9 cellular contexts compared by ENCODE assay signal in genomic region chr16:15988268-15989013, GRCh38. TPM values are rescaled to one million over a fixed set of nuclear protein-coding genes. Genes with fewer than 3 reads are reported as not detected.
A peak's percentile ranks its signal among the peaks of the same experiment; 100 is the strongest.
DNase-seq lines count a peak whose midpoint lies in the region; ATAC-seq, FAIRE-seq and TF ChIP-seq lines count a peak whose summit lies in the region.
"Had no signal": no experiment of that assay in that cellular context is flagged by ENCODE, and none has a peak within 500 bp of the region (broad histone marks: within the 10 kb centered on the region; RNA-seq: fewer than 3 reads in every experiment).

No MANE protein-coding gene starts in this region.

- H3K27ac ChIP-seq in HepG2 (ENCODE audit: extremely low read length, insufficient read depth, low read length) (no peak overlapping the region), upper lobe of right lung (peak overlapping the region; percentile 5)

- no TSS peak for BruUV-seq in HepG2 (replicated peaks; lab: Mats Ljungman, UMichigan)

- no peak for FAIRE-seq in HepG2 (lab: Jason Lieb, UNC)

- intact Hi-C loops in Right ventricle myocardium inferior (cut with DNase I) (no loop called here), cardiac septum (cut with DNase I) (no loop called here), HepG2 (cut with micrococcal nuclease; ENCODE audit: unreplicated experiment) (no loop called here), upper lobe of right lung (cut with DNase I) (no loop called here)

- no peak for TF ChIP-seq POLR2A in HepG2 (IDR thresholded peaks at IDR 0.05; ENCODE audit: insufficient read depth in 1 of 2, low read depth in 2 of 2, low read length in 2 of 2)

- H2AFZ ChIP-seq in HepG2 (ENCODE audit: low read length) = no peak overlapping the region

- peaks cover 47% of the 10 kb centered on the region for H3K79me2 ChIP-seq in HepG2 (ENCODE audit: insufficient read depth, low read length)

- H3K27me3 ChIP-seq in HepG2 (ENCODE audit: control insufficient read depth in 1 of 2, insufficient read depth in 2 of 2, low read length in 2 of 2) (no peaks in the 10 kb centered on the region), upper lobe of right lung (no peaks in the 10 kb centered on the region)

- H3K4me3 ChIP-seq in HepG2 (replicated peaks in 1 of 3; ENCODE audit: insufficient read depth in 1 of 3, low read depth in 2 of 3, low read length in 3 of 3) (no peak overlapping the region), upper lobe of right lung (no peak overlapping the region)

- no peak for TF ChIP-seq RAD21 in HepG2 (CRISPR knock-in tag; IDR thresholded peaks at IDR 0.05)

- no peaks in the 10 kb centered on the region for H3K4me1 ChIP-seq in HepG2 (ENCODE audit: insufficient read depth, low read length)
- H3K4me1 ChIP-seq in upper lobe of right lung = peaks cover 36% of the 10 kb centered on the region

- peaks cover 51% of the 10 kb centered on the region for H3K4me1 Mint-ChIP-seq in activated naive CD8-positive, alpha-beta T cell (ENCODE audit: low read depth)

- TF ChIP-seq EP300 in HepG2 (IDR thresholded peaks at IDR 0.05; ENCODE audit: low read depth in 2 of 2, low read length in 2 of 2) (no peak), HepG2 (CRISPR knock-in tag; IDR thresholded peaks at IDR 0.05; ENCODE audit: borderline replicate concordance) (no peak)

- TF ChIP-seq CTCF in HepG2 (CRISPR knock-in tag; IDR thresholded peaks at IDR 0.05) = no peak
- no peak for TF ChIP-seq CTCF in upper lobe of right lung (IDR thresholded peaks at IDR 0.05)

- ATAC-seq in Right ventricle myocardium inferior (peak; percentile 35), HepG2 (no peak), upper lobe of right lung (peak; percentile 27), HG03175 (IDR thresholded peaks at IDR 0.05; ENCODE audit: unreplicated experiment) (no peak)

- 92% methylated on average over 5 of the region's 5 CpGs for WGBS in HepG2 (ENCODE audit: low lambda C conversion rate)

- no peak overlapping the region for H3K4me3 Mint-ChIP-seq in activated naive CD8-positive, alpha-beta T cell

- in situ Hi-C loops in HepG2 (cut with HindIII; ENCODE audit: extremely low pct_ligation_motif_present, low pct_unique_long_range_greater_than_20kb) = no loop called here

- peaks cover 3% of the 10 kb centered on the region for H3K36me3 Mint-ChIP-seq in activated naive CD8-positive, alpha-beta T cell

- H4K20me1 ChIP-seq in HepG2 (ENCODE audit: insufficient read depth, low read length) = peaks cover 36% of the 10 kb centered on the region

- POLR2A ChIA-PET in HepG2 (lab: Yijun Ruan, JAX) = interaction anchor here (1.6 kb wide), 1 partner anchor 10 kb away, joined by 3 read pairs; no protein-coding TSS in a partner anchor

- H3K27me3 Mint-ChIP-seq in activated naive CD8-positive, alpha-beta T cell = no peaks in the 10 kb centered on the region

- no peak overlapping the region for H3K9ac ChIP-seq in HepG2 (ENCODE audit: insufficient read depth, low read depth, low read length)

- DNase-seq in Right ventricle myocardium inferior (ENCODE audit: missing footprints) (no peak), cardiac septum (ENCODE audit: low spot score) (no peak), HepG2 (ENCODE audit: low spot score) (no peak), upper lobe of right lung (no peak), T-helper 9 cell (no peak), superior temporal gyrus (ENCODE audit: extremely low spot score) (no peak)
- DNase-seq: Calu3 had no signal

- no peak overlapping the region for H3K4me2 ChIP-seq in HepG2 (ENCODE audit: low read depth, low read length)

- CTCF ChIA-PET in HepG2 (lab: Yijun Ruan, JAX; ENCODE audit: low intra/inter-chr PET ratio, low total read pairs) = no interaction called here

- H3K9me3 ChIP-seq in HepG2 (ENCODE audit: low read length) (no peaks in the 10 kb centered on the region), upper lobe of right lung (no peaks in the 10 kb centered on the region)

- H3K9me3 Mint-ChIP-seq in activated naive CD8-positive, alpha-beta T cell (ENCODE audit: low read depth) = no peaks in the 10 kb centered on the region

- H3K27ac Mint-ChIP-seq in activated naive CD8-positive, alpha-beta T cell = peak overlapping the region; percentile 82

- peaks cover 8 to 29% of the 10 kb centered on the region in 2 experiments; a peak in 4 of 5 replicates for H3K36me3 ChIP-seq in HepG2 (replicated peaks in 1 of 2; ENCODE audit: control insufficient read depth in 1 of 2, insufficient read depth in 2 of 2, low read length in 2 of 2)
- no peaks in the 10 kb centered on the region for H3K36me3 ChIP-seq in upper lobe of right lung

TF ChIP-seq in HepG2, 621 proteins besides CTCF, POLR2A, EP300 and RAD21:
- TF ChIP-seq YEATS2 (CRISPR knock-in tag; IDR thresholded peaks at IDR 0.05; ENCODE audit: borderline replicate concordance) (no peak), NBN (conservative IDR thresholded peaks at IDR 0.05) (no peak), CREM (IDR thresholded peaks at IDR 0.05) (no peak), CREM (CRISPR knock-in tag; IDR thresholded peaks at IDR 0.05) (no peak), NFE2L2 (IDR thresholded peaks at IDR 0.05; ENCODE audit: low read length) (peak; percentile 54; the same call in 1 of the 2 replicates), ZNF121 (CRISPR knock-in tag; IDR thresholded peaks at IDR 0.05) (peak; percentile 68), ZNF367 (CRISPR knock-in tag; IDR thresholded peaks at IDR 0.05; ENCODE audit: borderline replicate concordance) (no peak)
TF ChIP-seq in HepG2: peak in this region for 2.

RNA-seq across cellular contexts. Expression of gene ABCC1, which starts 39.0 kb away (rescaled TPM):
- total RNA-seq in Right ventricle myocardium inferior (24.5 TPM), cardiac septum (16.6 TPM), HepG2 (2016; rRNA removed; fragmentation: Illumina TruSeq; extraction: Trizol) (10.2 and 13.0 TPM in 2 replicates), upper lobe of right lung (50.6 TPM)
- 6.2 and 6.4 TPM in 2 replicates for total RNA-seq in HepG2 (2016; cell fraction: cytosol; rRNA removed; fragmentation: Illumina TruSeq; extraction: Trizol; ENCODE audit: low read depth)
- total RNA-seq in HepG2 (2016; cell fraction: insoluble cytoplasmic fraction; rRNA removed; fragmentation: Illumina TruSeq; extraction: Trizol) = 8.4 and 12.8 TPM in 2 replicates
- 7.7 and 8.5 TPM in 2 replicates for total RNA-seq in HepG2 (2016; cell fraction: membrane; rRNA removed; fragmentation: Illumina TruSeq; extraction: Trizol)
- 23.8 and 28.6 TPM in 2 replicates for total RNA-seq in HepG2 (2016; cell fraction: nucleus; rRNA removed; fragmentation: Illumina TruSeq; extraction: Trizol)
- 30.6 and 38.1 TPM in 2 replicates for polyA plus RNA-seq in HepG2 (2011; rRNA removed)
- 14.1 and 14.7 TPM in 2 replicates for polyA plus RNA-seq in HepG2 (2011; cell fraction: cytosol; rRNA removed)
- 110 and 133 TPM in 2 replicates for polyA plus RNA-seq in HepG2 (2011; cell fraction: nucleus; rRNA removed)
- 23.1 and 36.8 TPM in 2 replicates for polyA plus RNA-seq in HepG2 (2012)
- polyA plus RNA-seq in HepG2 (2016; cell fraction: cytosol; fragmentation: Illumina TruSeq; extraction: Trizol; ENCODE audit: low read depth) = 1.3 TPM in 2 replicates
- polyA plus RNA-seq in HepG2 (2016; cell fraction: insoluble cytoplasmic fraction; fragmentation: Illumina TruSeq; extraction: Trizol; ENCODE audit: low read depth) = 6.5 and 9.3 TPM in 2 replicates
- polyA plus RNA-seq in HepG2 (2016; cell fraction: membrane; fragmentation: Illumina TruSeq; extraction: Trizol; ENCODE audit: low read depth) = 2.5 and 3.5 TPM in 2 replicates
- polyA plus RNA-seq in HepG2 (2016; cell fraction: nucleus; fragmentation: Illumina TruSeq; extraction: Trizol; ENCODE audit: insufficient read depth, low read depth) = 47.8 and 49.6 TPM in 2 replicates
- polyA minus RNA-seq in HepG2 (2011; rRNA and poly(A)+ RNA removed; ENCODE audit: low replicate concordance) = 87.8 and 152 TPM in 2 replicates
- 36.7 and 46.7 TPM in 2 replicates for polyA minus RNA-seq in HepG2 (2011; cell fraction: cytosol; rRNA and poly(A)+ RNA removed)
- 61.3 and 64.6 TPM in 2 replicates for polyA minus RNA-seq in HepG2 (2011; cell fraction: nucleus; rRNA and poly(A)+ RNA removed)

Comparison
In these comparisons a context has a peak if more than half of its experiments do, and no peak if none do; other contexts are left out.
1. ATAC-seq: peak in Right ventricle myocardium inferior (single experiment) and upper lobe of right lung (single experiment); none in HepG2 (single experiment) and HG03175 (single experiment).